ENCODE assay signal across 19 cellular contexts in genomic region chr9:2208991-2209390, GRCh38.
A peak's percentile ranks its signal among the peaks of the same experiment; 100 is the strongest.
DNase-seq lines count a peak whose midpoint lies in the region; ATAC-seq and TF ChIP-seq lines count a peak whose summit lies in the region.
"Had no signal": no experiment of that assay in that cellular context is flagged by ENCODE, and none has a peak within 500 bp of the region (broad histone marks: within the 10 kb centered on the region; RNA-seq: fewer than 3 reads in every experiment).

No MANE protein-coding gene starts in this region.

- peaks cover 22% of the 10 kb centered on the region for H3K4me1 Mint-ChIP-seq in endodermal cell
- peaks cover 3 to 5% of the 10 kb centered on the region in 2 experiments for H3K4me1 Mint-ChIP-seq in H9

- H3K9ac ChIP-seq in BLaER1 treated with 17β-estradiol and CSF1 and Interleukin-3, amounts not matched to agents 10 nM and 100 nM, result peak overlapping the region in 4 of 11 experiments; percentile 27 to 69 (median 62); a peak in 7 of 22 replicates
- H3K9ac ChIP-seq in endodermal cell (ENCODE audit: extremely low read depth, low read length, poor library complexity, severe bottlenecking) (no peak overlapping the region), H9 (ENCODE audit: extremely low read depth, insufficient read length, low read length) (no peak overlapping the region)

- H3K27me3 ChIP-seq in BLaER1 treated with 17β-estradiol and CSF1 and Interleukin-3, amounts not matched to agents 10 nM and 100 nM, result no peaks in the 10 kb centered on the region
- H3K27me3 ChIP-seq in endodermal cell (ENCODE audit: control insufficient read depth, insufficient read depth, low read length, poor library complexity, severe bottlenecking) (no peaks in the 10 kb centered on the region), H9 (ENCODE audit: insufficient read depth, low read length) (no peaks in the 10 kb centered on the region), HAP-1 (ENCODE audit: low read depth) (no peaks in the 10 kb centered on the region), esophagus squamous epithelium (no peaks in the 10 kb centered on the region), lower lobe of right lung (ENCODE audit: low read depth) (no peaks in the 10 kb centered on the region)
- H3K27me3 ChIP-seq: ascending aorta had no signal

- H3K27ac Mint-ChIP-seq in endodermal cell, result peak overlapping the region; percentile 14
- no peak overlapping the region for H3K27ac Mint-ChIP-seq in H9
- H3K27ac Mint-ChIP-seq: activated T-cell treated with anti-CD3 and anti-CD28 coated beads, Interleukin-2, amount 50 U/mL, for 24 hours; nephron had no signal

- TF ChIP-seq CTCF in NB4 (IDR thresholded peaks at IDR 0.05; ENCODE audit: low read depth, low read length), result no peak
- no peak for TF ChIP-seq CTCF in endodermal cell (conservative IDR thresholded peaks at IDR 0.05)
- TF ChIP-seq CTCF in H9 (conservative IDR thresholded peaks at IDR 0.05), result no peak
- TF ChIP-seq CTCF in esophagus squamous epithelium (IDR thresholded peaks at IDR 0.05), result no peak
- no peak for TF ChIP-seq CTCF in lower lobe of right lung (IDR thresholded peaks at IDR 0.05)

- H3K27me3 Mint-ChIP-seq in endodermal cell (ENCODE audit: insufficient read depth) (no peaks in the 10 kb centered on the region), H9 (ENCODE audit: low read depth) (no peaks in the 10 kb centered on the region)
- H3K27me3 Mint-ChIP-seq: activated T-cell treated with anti-CD3 and anti-CD28 coated beads, Interleukin-2, amount 50 U/mL, for 24 hours had no signal

- peak; percentile 44 for DNase-seq in NB4 (ENCODE audit: low read depth)
- no peak for DNase-seq in endodermal cell
- no peak for DNase-seq in H9
- DNase-seq in HAP-1 (ENCODE audit: low spot score in 2 of 2), result no peak
- DNase-seq in esophagus squamous epithelium (lab: John Stamatoyannopoulos, UW), result no peak
- no peak for DNase-seq in lower lobe of right lung
- DNase-seq: activated CD4-positive, alpha-beta T cell treated with anti-CD3 and anti-CD28 coated beads, Interleukin-2, amount 50 U/mL, for 4 hours; activated naive CD4-positive, alpha-beta T cell treated with anti-CD3 and anti-CD28 coated beads, Interleukin-2, amount 50 U/mL, for 16 hours; activated T-cell treated with anti-CD3 and anti-CD28 coated beads, Interleukin-2, amount 50 U/mL, for 24 hours; Calu3; NCI-H1105 treated with DMSO at 0.1 percent for 48 hours; NCI-H526 treated with DMSO at 0.1 percent for 48 hours; posterior cingulate gyrus; stimulated activated CD4-positive, alpha-beta T cell treated with anti-CD3 and anti-CD28 coated beads, Interleukin-4, amount 100 ng/mL, for 1 hour had no signal

- H3K9me3 ChIP-seq in BLaER1 treated with 17β-estradiol and CSF1 and Interleukin-3, amounts not matched to agents 10 nM and 100 nM (replicated peaks in 1 of 11), result no peaks in the 10 kb centered on the region
- H3K9me3 ChIP-seq in endodermal cell (ENCODE audit: control insufficient read depth, low read length), result peaks cover 9% of the 10 kb centered on the region
- H3K9me3 ChIP-seq in H9 (ENCODE audit: control insufficient read depth, low read depth, low read length), result no peaks in the 10 kb centered on the region
- H3K9me3 ChIP-seq in HAP-1, result no peaks in the 10 kb centered on the region
- no peaks in the 10 kb centered on the region for H3K9me3 ChIP-seq in esophagus squamous epithelium
- H3K9me3 ChIP-seq in lower lobe of right lung, result no peaks in the 10 kb centered on the region
- H3K9me3 ChIP-seq: ascending aorta had no signal

- no peaks in the 10 kb centered on the region for H4K20me1 ChIP-seq in BLaER1 treated with 17β-estradiol and CSF1 and Interleukin-3, amounts not matched to agents 10 nM and 100 nM
- peaks cover 2% of the 10 kb centered on the region for H4K20me1 ChIP-seq in H9 (ENCODE audit: control insufficient read depth, insufficient read depth, insufficient read length)

- H3K4ac ChIP-seq in H9 (ENCODE audit: low read depth, low read length), result no peak overlapping the region

- H3K23me2 ChIP-seq in H9 (ENCODE audit: insufficient read length, low read depth, low read length, poor library complexity, severe bottlenecking), result no peaks in the 10 kb centered on the region

- no peaks in the 10 kb centered on the region for H3K79me2 ChIP-seq in H9 (ENCODE audit: insufficient read depth, low read length)

- intact Hi-C loops in esophagus squamous epithelium (cut with DNase I), result no loop called here
- intact Hi-C loops in lower lobe of right lung (cut with DNase I), result no loop called here

- peaks cover 0 to 38% (median 22%) of the 10 kb centered on the region in 10 experiments; a peak in 16 of 20 replicates for H3K4me1 ChIP-seq in BLaER1 treated with 17β-estradiol and CSF1 and Interleukin-3, amounts not matched to agents 10 nM and 100 nM
- H3K4me1 ChIP-seq in endodermal cell (ENCODE audit: control insufficient read depth, insufficient read depth, low read length) (peaks cover 3% of the 10 kb centered on the region), H9 (ENCODE audit: insufficient read depth, low read length) (no peaks in the 10 kb centered on the region), HAP-1 (peaks cover 4% of the 10 kb centered on the region), esophagus squamous epithelium (no peaks in the 10 kb centered on the region), lower lobe of right lung (no peaks in the 10 kb centered on the region)
- H3K4me1 ChIP-seq: ascending aorta had no signal

- no peak overlapping the region for H3K14ac ChIP-seq in H9 (ENCODE audit: insufficient read depth, low read length)

- no peak overlapping the region for H3K4me3 Mint-ChIP-seq in endodermal cell
- H3K4me3 Mint-ChIP-seq in H9, result no peak overlapping the region
- H3K4me3 Mint-ChIP-seq: activated T-cell treated with anti-CD3 and anti-CD28 coated beads, Interleukin-2, amount 50 U/mL, for 24 hours; nephron had no signal

- H3K36me3 Mint-ChIP-seq in endodermal cell (ENCODE audit: low read depth) (peaks cover 37% of the 10 kb centered on the region), H9 (ENCODE audit: insufficient read depth in 1 of 3, low read depth in 3 of 3) (peaks cover 0 to 6% (median 0%) of the 10 kb centered on the region in 3 experiments; a peak in 2 of 7 replicates)

- no peaks in the 10 kb centered on the region for H3K36me3 ChIP-seq in BLaER1 treated with 17β-estradiol and CSF1 and Interleukin-3, amounts not matched to agents 10 nM and 100 nM
- H3K36me3 ChIP-seq in endodermal cell (ENCODE audit: control insufficient read depth, insufficient read depth, low read length), result peaks cover 16% of the 10 kb centered on the region
- H3K36me3 ChIP-seq in HAP-1 (replicated peaks), result no peaks in the 10 kb centered on the region
- H3K36me3 ChIP-seq in esophagus squamous epithelium, result no peaks in the 10 kb centered on the region
- no peaks in the 10 kb centered on the region for H3K36me3 ChIP-seq in lower lobe of right lung
- H3K36me3 ChIP-seq: ascending aorta had no signal

- no peak overlapping the region for H3K4me3 ChIP-seq in BLaER1 treated with 17β-estradiol and CSF1 and Interleukin-3, amounts not matched to agents 10 nM and 100 nM
- no peak overlapping the region for H3K4me3 ChIP-seq in NB4 (ENCODE audit: low read depth, low read length)
- no peak overlapping the region for H3K4me3 ChIP-seq in endodermal cell (ENCODE audit: low read length)
- no peak overlapping the region for H3K4me3 ChIP-seq in HAP-1
- no peak overlapping the region for H3K4me3 ChIP-seq in esophagus squamous epithelium
- H3K4me3 ChIP-seq in lower lobe of right lung, result no peak overlapping the region
- H3K4me3 ChIP-seq: ascending aorta had no signal

- no peak overlapping the region for H2BK20ac ChIP-seq in H9 (ENCODE audit: low read depth, low read length, poor library complexity, severe bottlenecking)

- H3T11ph ChIP-seq in H9 (ENCODE audit: low read length), result no peak overlapping the region

- TF ChIP-seq POLR2A in NB4 (IDR thresholded peaks at IDR 0.05; ENCODE audit: extremely low read depth, insufficient read length) (no peak), esophagus squamous epithelium (IDR thresholded peaks at IDR 0.05) (no peak)

- H3K4me2 ChIP-seq in BLaER1 treated with 17β-estradiol and CSF1 and Interleukin-3, amounts not matched to agents 10 nM and 100 nM, result peak overlapping the region in 10 of 11 experiments; percentile 8 to 83 (median 50); a peak in 18 of 22 replicates
- H3K4me2 ChIP-seq in H9 (ENCODE audit: insufficient read depth, insufficient read length, low read length), result no peak overlapping the region

- no peak overlapping the region for H2AFZ ChIP-seq in H9 (ENCODE audit: low read length)

- no peak overlapping the region for H2BK15ac ChIP-seq in H9 (ENCODE audit: low read depth, low read length)

- no peaks in the 10 kb centered on the region for H3K9me3 Mint-ChIP-seq in endodermal cell
- peaks cover 0 to 3% of the 10 kb centered on the region in 2 experiments; a peak in 2 of 5 replicates for H3K9me3 Mint-ChIP-seq in H9
- H3K9me3 Mint-ChIP-seq: activated T-cell treated with anti-CD3 and anti-CD28 coated beads, Interleukin-2, amount 50 U/mL, for 24 hours had no signal

- no peak overlapping the region for H3K23ac ChIP-seq in H9 (ENCODE audit: insufficient read length, low read depth, low read length)

- peak overlapping the region in 9 of 11 experiments; percentile 2 to 88 (median 67); a peak in 18 of 22 replicates for H3K27ac ChIP-seq in BLaER1 treated with 17β-estradiol and CSF1 and Interleukin-3, amounts not matched to agents 10 nM and 100 nM
- H3K27ac ChIP-seq in endodermal cell (ENCODE audit: low read depth, low read length) (no peak overlapping the region), H9 (ENCODE audit: insufficient read length, low read depth, low read length) (no peak overlapping the region), esophagus squamous epithelium (no peak overlapping the region), lower lobe of right lung (no peak overlapping the region)
- H3K27ac ChIP-seq: ascending aorta, VCaP had no signal

- H3K79me1 ChIP-seq in H9 (ENCODE audit: insufficient read depth, low read depth, low read length, poor library complexity, severe bottlenecking), result no peaks in the 10 kb centered on the region

- no peak overlapping the region for H4K8ac ChIP-seq in H9 (replicated peaks; ENCODE audit: insufficient read length, low read depth, low read length)

- H2BK5ac ChIP-seq in H9 (ENCODE audit: insufficient read length, low read length), result no peak overlapping the region

- ATAC-seq in GM18511 (IDR thresholded peaks at IDR 0.05; ENCODE audit: unreplicated experiment) (peak; percentile 26), lower lobe of right lung (no peak)

- in situ Hi-C loops in HAP-1 (cut with MboI; ENCODE audit: low sequenced_read_pairs), result no loop called here

- H4K5ac ChIP-seq in H9 (ENCODE audit: insufficient read length, low read depth, low read length), result no peak overlapping the region

- no peak overlapping the region for H2BK120ac ChIP-seq in H9 (ENCODE audit: low read depth, low read length, poor library complexity, severe bottlenecking)

- H3K56ac ChIP-seq in H9 (ENCODE audit: insufficient read length, low read depth, low read length), result no peak overlapping the region

- H4K91ac ChIP-seq in H9 (ENCODE audit: insufficient read length, low read depth, low read length), result no peak overlapping the region

- no peak overlapping the region for H3K18ac ChIP-seq in H9 (ENCODE audit: insufficient read length, low read depth, low read length)

- no peak overlapping the region for H2BK12ac ChIP-seq in H9 (ENCODE audit: insufficient read length, low read depth, low read length)

- H2AK5ac ChIP-seq in H9 (ENCODE audit: insufficient read length, low read length), result no peak overlapping the region

Comparison
In these comparisons a context has a peak if more than half of its experiments do, and no peak if none do; other contexts are left out.
1. H3K27ac ChIP-seq: peak in BLaER1 treated with 17β-estradiol and CSF1 and Interleukin-3, amounts not matched to agents 10 nM and 100 nM (9 of 11); none in endodermal cell (single experiment), H9 (single experiment), esophagus squamous epithelium (0 of 4) and lower lobe of right lung (single experiment).